In the genomic region with DNA sequence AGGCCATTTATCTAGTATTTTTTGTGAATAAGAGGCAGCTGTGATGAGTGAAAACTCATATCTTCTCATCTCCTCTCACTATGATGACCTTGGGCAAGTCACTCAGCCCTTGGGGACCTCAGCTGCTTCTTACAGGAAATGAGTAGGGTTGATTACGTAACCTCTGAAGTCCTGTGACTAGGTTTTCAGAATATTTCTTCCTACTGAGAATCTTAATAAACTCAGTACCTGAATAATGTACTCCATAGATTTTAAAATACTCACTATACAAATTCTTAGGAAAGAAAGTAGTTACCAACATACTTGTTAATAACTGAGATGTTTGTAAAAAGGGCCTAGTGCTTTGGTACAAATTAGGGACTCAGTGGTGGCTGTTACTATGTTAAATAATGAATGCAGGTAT, we compare ENCODE assay signal across 8 cellular contexts.
DNase-seq lines count a peak whose midpoint lies in the region; ATAC-seq and TF ChIP-seq lines count a peak whose summit lies in the region.

No MANE protein-coding gene starts in this region.

- H3K4me1 ChIP-seq in SK-N-SH (ENCODE audit: control insufficient read depth in 1 of 2, insufficient read depth in 2 of 2, low read depth in 1 of 2, low read length in 1 of 2) (peaks cover 16 to 38% of the 10 kb centered on the region in 2 experiments), sigmoid colon (peaks cover 0 to 51% (median 40%) of the 10 kb centered on the region in 4 donors)

- H3K9ac ChIP-seq in SK-N-SH, result no peak overlapping the region

- TF ChIP-seq CTCF in SK-N-SH (IDR thresholded peaks at IDR 0.05) (no peak), sigmoid colon (IDR thresholded peaks at IDR 0.05) (no peak)

- POLR2A ChIA-PET in SK-N-SH (lab: Yijun Ruan, JAX), result no interaction called here

- DNase-seq in AG20443 (ENCODE audit: low spot score) (peak; percentile 75), SK-N-SH (no peak), erythroblast (lab: John Stamatoyannopoulos, UW) (peak; percentile 66 to 78), sigmoid colon (peak; percentile 83), NCI-H1092 (lab: John Stamatoyannopoulos, UW) (no peak), NCI-H748 treated with DMSO at 0.1 percent for 48 hours (lab: John Stamatoyannopoulos, UW) (no peak)

- H3K36me3 ChIP-seq in SK-N-SH (replicated peaks in 1 of 2; ENCODE audit: control insufficient read depth in 1 of 2, insufficient read depth in 2 of 2, low read length in 1 of 2), result peaks cover 16 to 29% of the 10 kb centered on the region in 2 experiments
- H3K36me3 ChIP-seq in sigmoid colon, result peaks cover 0 to 21% (median 10%) of the 10 kb centered on the region in 4 donors

- CTCF ChIA-PET in SK-N-SH (lab: Yijun Ruan, JAX), result interaction anchor here (1.3 to 12.9 kb wide), 4 partner anchors 13 to 126 kb away, joined by 3 to 118 read pairs (median 8); no protein-coding TSS in a partner anchor

- TF ChIP-seq RAD21 in SK-N-SH (IDR thresholded peaks at IDR 0.05; ENCODE audit: low read length), result no peak

- H3K4me2 ChIP-seq in SK-N-SH, result no peak overlapping the region

- 47% methylated on average over 1 of the region's 1 CpG for WGBS in SK-N-SH (ENCODE audit: low lambda C conversion rate)
- WGBS in sigmoid colon, 2 donors, result 44 to 76% methylated on average over 1 of the region's 1 CpG

- no peak overlapping the region for H2AFZ ChIP-seq in SK-N-SH (ENCODE audit: low read depth)

- no peak overlapping the region for H3K4me3 ChIP-seq in SK-N-SH (ENCODE audit: low read depth in 2 of 2, low read length in 1 of 2)
- H3K4me3 ChIP-seq in sigmoid colon, result no peak overlapping the region

- intact Hi-C loops in sigmoid colon (cut with DNase I), result no loop called here

- H3K9me3 ChIP-seq in SK-N-SH (no peaks in the 10 kb centered on the region), sigmoid colon (no peaks in the 10 kb centered on the region)

- H3K9me2 ChIP-seq in SK-N-SH, result no peaks in the 10 kb centered on the region

- H3K79me2 ChIP-seq in SK-N-SH (ENCODE audit: insufficient read depth), result no peaks in the 10 kb centered on the region

- peaks cover 13% of the 10 kb centered on the region for H3F3A ChIP-seq in SK-N-SH (replicated peaks; ENCODE audit: insufficient read depth)

- ATAC-seq in GM18907 (IDR thresholded peaks at IDR 0.05; ENCODE audit: unreplicated experiment) (peak; percentile 66), HG03175 (IDR thresholded peaks at IDR 0.05; ENCODE audit: unreplicated experiment) (peak; percentile 74)

- no peaks in the 10 kb centered on the region for H3K27me3 ChIP-seq in SK-N-SH (ENCODE audit: insufficient read depth)
- H3K27me3 ChIP-seq in sigmoid colon, result no peaks in the 10 kb centered on the region

- peak overlapping the region; percentile 69 to 75 for H3K27ac ChIP-seq in SK-N-SH (ENCODE audit: low read depth in 2 of 2, low read length in 1 of 2)
- H3K27ac ChIP-seq in sigmoid colon, result peak overlapping the region in 2 of 4 donors; percentile 24 to 46

- TF ChIP-seq POLR2A in erythroblast (IDR thresholded peaks at IDR 0.05; ENCODE audit: low read length) (no peak), sigmoid colon (IDR thresholded peaks at IDR 0.05) (no peak)

- H4K20me1 ChIP-seq in SK-N-SH (ENCODE audit: insufficient read depth), result no peaks in the 10 kb centered on the region

- TF ChIP-seq EP300 in SK-N-SH (IDR thresholded peaks at IDR 0.05; ENCODE audit: borderline replicate concordance in 1 of 2, low read depth in 1 of 2, low read length in 1 of 2) (peak in 1 of 2 experiments; percentile 27; a peak in 1 of 4 replicates), sigmoid colon (IDR thresholded peaks at IDR 0.05) (peak in 1 of 4 donors; percentile 47)

TF ChIP-seq in SK-N-SH, 30 proteins besides CTCF, POLR2A, EP300 and RAD21 (continues in another document):
- no peak for TF ChIP-seq MEF2A (IDR thresholded peaks at IDR 0.05; ENCODE audit: borderline replicate concordance, low read depth)
- no peak for TF ChIP-seq FOXM1 (IDR thresholded peaks at IDR 0.05; ENCODE audit: low read depth)
- no peak for TF ChIP-seq NRF1 (IDR thresholded peaks at IDR 0.05; ENCODE audit: low read depth, low read length)
- TF ChIP-seq TEAD4 (IDR thresholded peaks at IDR 0.05; ENCODE audit: borderline replicate concordance, insufficient read depth), result no peak
- peak; percentile 41 for TF ChIP-seq FOSL2 (IDR thresholded peaks at IDR 0.05; ENCODE audit: borderline replicate concordance, low read depth)
- peak; percentile 61 for TF ChIP-seq JUND (IDR thresholded peaks at IDR 0.05)
- TF ChIP-seq GABPA (IDR thresholded peaks at IDR 0.05; ENCODE audit: low read depth), result no peak
- TF ChIP-seq, protein P1, sequence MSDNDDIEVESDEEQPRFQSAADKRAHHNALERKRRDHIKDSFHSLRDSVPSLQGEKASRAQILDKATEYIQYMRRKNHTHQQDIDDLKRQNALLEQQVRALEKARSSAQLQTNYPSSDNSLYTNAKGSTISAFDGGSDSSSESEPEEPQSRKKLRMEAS (IDR thresholded peaks at IDR 0.05; ENCODE audit: low read depth), result no peak
- no peak for TF ChIP-seq GATA2 (CRISPR knock-in tag; IDR thresholded peaks at IDR 0.05)
- no peak for TF ChIP-seq SIN3A (IDR thresholded peaks at IDR 0.05; ENCODE audit: borderline replicate concordance, low read depth, low read length)
- TF ChIP-seq PBX3 (IDR thresholded peaks at IDR 0.05), result peak; percentile 62
- TF ChIP-seq SMC3 (IDR thresholded peaks at IDR 0.05; ENCODE audit: low read depth, low read length), result no peak
- no peak for TF ChIP-seq RFX5 (IDR thresholded peaks at IDR 0.05; ENCODE audit: low read length)
- TF ChIP-seq, protein P2, sequence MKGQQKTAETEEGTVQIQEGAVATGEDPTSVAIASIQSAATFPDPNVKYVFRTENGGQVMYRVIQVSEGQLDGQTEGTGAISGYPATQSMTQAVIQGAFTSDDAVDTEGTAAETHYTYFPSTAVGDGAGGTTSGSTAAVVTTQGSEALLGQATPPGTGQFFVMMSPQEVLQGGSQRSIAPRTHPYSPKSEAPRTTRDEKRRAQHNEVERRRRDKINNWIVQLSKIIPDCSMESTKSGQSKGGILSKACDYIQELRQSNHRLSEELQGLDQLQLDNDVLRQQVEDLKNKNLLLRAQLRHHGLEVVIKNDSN (IDR thresholded peaks at IDR 0.05; ENCODE audit: borderline replicate concordance, low read depth), result no peak
- no peak for TF ChIP-seq POLR2AphosphoS5 (IDR thresholded peaks at IDR 0.05; ENCODE audit: low read depth, low read length)
- TF ChIP-seq NFIC (IDR thresholded peaks at IDR 0.05; ENCODE audit: borderline replicate concordance), result no peak
- TF ChIP-seq USF2 (IDR thresholded peaks at IDR 0.05; ENCODE audit: borderline replicate concordance, low read depth, low read length), result no peak
- TF ChIP-seq CHD2 (IDR thresholded peaks at IDR 0.05; ENCODE audit: low read length, partially characterized antibody), result no peak
- TF ChIP-seq TAF1 (IDR thresholded peaks at IDR 0.05; ENCODE audit: borderline replicate concordance, low read depth, low read length), result no peak
- TF ChIP-seq EZH2phosphoT487 (IDR thresholded peaks at IDR 0.05; ENCODE audit: borderline replicate concordance, low read depth), result no peak
- TF ChIP-seq FOXJ3 (CRISPR knock-in tag; IDR thresholded peaks at IDR 0.05), result no peak
- TF ChIP-seq ELF1 (IDR thresholded peaks at IDR 0.05), result no peak
- TF ChIP-seq YY1 (IDR thresholded peaks at IDR 0.05; ENCODE audit: low read depth), result no peak
- TF ChIP-seq TCF12 (IDR thresholded peaks at IDR 0.05), result peak; percentile 76
- TF ChIP-seq RXRA (IDR thresholded peaks at IDR 0.05; ENCODE audit: borderline replicate concordance, low read depth), result no peak
- no peak for TF ChIP-seq ZBTB33 (IDR thresholded peaks at IDR 0.05; ENCODE audit: borderline replicate concordance, low read depth)

Comparison
In these comparisons a context has a peak if more than half of its experiments do, and no peak if none do; other contexts are left out.
1. DNase-seq: peak in AG20443 (single experiment), erythroblast (2 of 2) and sigmoid colon (single experiment); none in SK-N-SH (single experiment), NCI-H1092 (single experiment) and NCI-H748 treated with DMSO at 0.1 percent for 48 hours (single experiment).